In the genomic region with DNA sequence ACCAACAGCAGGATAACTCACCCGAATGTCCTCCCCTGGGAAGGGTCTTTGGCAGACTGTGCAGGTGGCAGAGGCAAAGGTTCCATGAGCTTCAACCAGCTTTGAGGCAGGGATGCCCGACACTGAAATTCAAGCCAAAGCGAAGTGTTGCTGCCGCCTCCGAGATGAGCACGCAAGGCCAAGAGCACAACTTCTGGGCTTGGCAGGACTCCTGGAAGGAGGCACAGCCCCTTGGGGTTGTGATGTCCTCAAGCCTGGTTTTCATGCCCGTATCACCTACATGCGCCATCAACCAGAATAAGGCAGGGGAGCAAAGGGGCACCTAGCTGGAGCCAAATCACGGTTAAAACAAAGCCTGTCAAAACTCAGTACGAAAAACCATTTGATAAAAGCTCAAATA, we compare ENCODE assay signal across 36 cellular contexts. TPM values are rescaled to one million over a fixed set of nuclear protein-coding genes. Genes with fewer than 3 reads are reported as not detected.
"Had no signal": no experiment of that assay in that cellular context is flagged by ENCODE, and none has a peak within 500 bp of the region (broad histone marks: within the 10 kb centered on the region; RNA-seq: fewer than 3 reads in every experiment).

No MANE protein-coding gene starts in this region.

- H3K9me3 ChIP-seq: MG63, Peyer's patch, SJSA1, SK-N-SH had no signal

- H3K4me3 Mint-ChIP-seq: activated CD4-positive, alpha-beta T cell treated with anti-CD3 and anti-CD28 coated beads for 36 hours; activated CD8-positive, alpha-beta T cell treated with anti-CD3 and anti-CD28 coated beads for 36 hours; activated naive CD4-positive, alpha-beta T cell treated with anti-CD3 and anti-CD28 coated beads for 36 hours; activated T-cell treated with anti-CD3 and anti-CD28 coated beads, Interleukin-2, amount 50 U/mL, for 72 hours; activated T-helper 17 cell treated with anti-CD3 and anti-CD28 coated beads, Interleukin-2, amount 50 U/mL, for 72 hours; T-helper 1 cell treated with Interleukin-12 subunit alpha and Interleukin-12 subunit beta and Interleukin-4 antibody, amounts not matched to agents 30 μg/mL and 1 μg/mL, for 36 hours; T-helper 2 cell treated with Interferon-gamma antibody and Interleukin-4, amounts not matched to agents 5 μg/mL and 100 μg/mL, for 36 hours had no signal

- DNase-seq: activated CD4-positive, alpha-beta T cell treated with anti-CD3 and anti-CD28 coated beads for 36 hours; activated CD4-positive, alpha-beta T cell treated with anti-CD3 and anti-CD28 coated beads, Interleukin-2, amount 50 U/mL, for 1 hour; activated CD8-positive, alpha-beta T cell treated with anti-CD3 and anti-CD28 coated beads for 36 hours; activated gamma-delta T cell treated with Interleukin-2 at 50 U/mL for 16 hours; activated naive CD4-positive, alpha-beta T cell treated with anti-CD3 and anti-CD28 coated beads for 36 hours; activated T-cell treated with anti-CD3 and anti-CD28 coated beads, Interleukin-2, amount 50 U/mL, for 1 hour; activated T-cell treated with anti-CD3 and anti-CD28 coated beads, Interleukin-2, amount 50 U/mL, for 72 hours; amniotic stem cell; aorta; brain microvascular endothelial cell; central memory CD4-positive, alpha-beta T cell; Kasumi-1; KG1; MG63; NCI-H1048; NCI-H1105 treated with DMSO at 0.1 percent for 48 hours; NCI-H1436; NCI-H1694; NCI-H2029; NCI-H345; NCI-H510A; NCI-H526; NCI-H748 treated with DMSO at 0.1 percent for 48 hours; NK-92 treated with Interleukin-12 subunit alpha and Interleukin-12 subunit beta, amount 100 ng/mL, for 24 hours; PC-3; RPMI8226; SHP77 treated with DMSO at 0.1 percent for 48 hours; SK-N-SH had no signal

- H3K27ac Mint-ChIP-seq: activated CD4-positive, alpha-beta T cell treated with anti-CD3 and anti-CD28 coated beads for 36 hours; activated CD8-positive, alpha-beta T cell treated with anti-CD3 and anti-CD28 coated beads for 36 hours; activated naive CD4-positive, alpha-beta T cell treated with anti-CD3 and anti-CD28 coated beads for 36 hours; activated naive CD4-positive, alpha-beta T cell treated with anti-CD3 and anti-CD28 coated beads, Interleukin-2, amount 50 U/mL, for 72 hours; activated T-cell treated with anti-CD3 and anti-CD28 coated beads, Interleukin-2, amount 50 U/mL, for 72 hours; activated T-helper 17 cell treated with anti-CD3 and anti-CD28 coated beads, Interleukin-2, amount 50 U/mL, for 72 hours; T-helper 1 cell treated with Interleukin-12 subunit alpha and Interleukin-12 subunit beta and Interleukin-4 antibody, amounts not matched to agents 30 μg/mL and 1 μg/mL, for 36 hours; T-helper 2 cell treated with Interferon-gamma antibody and Interleukin-4, amounts not matched to agents 5 μg/mL and 100 μg/mL, for 36 hours had no signal

- H3K27me3 Mint-ChIP-seq: activated CD4-positive, alpha-beta T cell treated with anti-CD3 and anti-CD28 coated beads for 36 hours; activated CD8-positive, alpha-beta T cell treated with anti-CD3 and anti-CD28 coated beads for 36 hours; activated T-helper 17 cell treated with anti-CD3 and anti-CD28 coated beads, Interleukin-2, amount 50 U/mL, for 72 hours had no signal

- H3K27ac ChIP-seq: brain microvascular endothelial cell, Peyer's patch, SJSA1 had no signal

- ATAC-seq: activated CD4-positive, alpha-beta T cell treated with anti-CD3 and anti-CD28 coated beads for 36 hours; activated CD4-positive, CD25-positive, alpha-beta regulatory T cell treated with anti-CD3 and anti-CD28 coated beads, Interleukin-2, amount 50 U/mL, for 24 hours; activated CD8-positive, alpha-beta T cell treated with anti-CD3 and anti-CD28 coated beads for 36 hours; activated naive CD4-positive, alpha-beta T cell treated with anti-CD3 and anti-CD28 coated beads, Interleukin-2, amount 50 U/mL, for 72 hours; activated T-cell treated with anti-CD3 and anti-CD28 coated beads, Interleukin-2, amount 50 U/mL, for 72 hours; activated T-helper 17 cell treated with anti-CD3 and anti-CD28 coated beads, Interleukin-2, amount 50 U/mL, for 72 hours; PC-3 had no signal

- H3K27me3 ChIP-seq: brain microvascular endothelial cell, MG63, Peyer's patch, SJSA1 had no signal

- H3K4me3 ChIP-seq: MG63, Peyer's patch, SJSA1 had no signal

- H3K36me3 ChIP-seq: brain microvascular endothelial cell, MG63, SJSA1 had no signal

- H3K9me3 Mint-ChIP-seq: activated CD8-positive, alpha-beta T cell treated with anti-CD3 and anti-CD28 coated beads for 36 hours; activated naive CD4-positive, alpha-beta T cell treated with anti-CD3 and anti-CD28 coated beads for 36 hours; activated naive CD4-positive, alpha-beta T cell treated with anti-CD3 and anti-CD28 coated beads, Interleukin-2, amount 50 U/mL, for 72 hours; activated T-cell treated with anti-CD3 and anti-CD28 coated beads, Interleukin-2, amount 50 U/mL, for 72 hours; activated T-helper 17 cell treated with anti-CD3 and anti-CD28 coated beads, Interleukin-2, amount 50 U/mL, for 72 hours; T-helper 1 cell treated with Interleukin-12 subunit alpha and Interleukin-12 subunit beta and Interleukin-4 antibody, amounts not matched to agents 30 μg/mL and 1 μg/mL, for 36 hours; T-helper 2 cell treated with Interferon-gamma antibody and Interleukin-4, amounts not matched to agents 5 μg/mL and 100 μg/mL, for 36 hours had no signal

RNA-seq across cellular contexts. Expression of a gene that starts 37.6 kb away (rescaled TPM):
- total RNA-seq: activated CD4-positive, alpha-beta T cell treated with anti-CD3 and anti-CD28 coated beads for 36 hours; activated CD8-positive, alpha-beta T cell treated with anti-CD3 and anti-CD28 coated beads for 36 hours; activated naive CD4-positive, alpha-beta T cell treated with anti-CD3 and anti-CD28 coated beads for 36 hours; activated T-cell treated with anti-CD3 and anti-CD28 coated beads, Interleukin-2, amount 50 U/mL, for 72 hours; activated T-helper 17 cell treated with anti-CD3 and anti-CD28 coated beads, Interleukin-2, amount 50 U/mL, for 72 hours; aorta; cerebellum; PC-3; Peyer's patch; SJSA1 had no signal
- polyA plus RNA-seq: aorta, SK-N-SH had no signal
